In genomic region chr20:3784226-3784853, GRCh38 we compare ENCODE assay signal across 8 cellular contexts. TPM values are rescaled to one million over a fixed set of nuclear protein-coding genes. Genes with fewer than 3 reads are reported as not detected.
DNase-seq lines count a peak whose midpoint lies in the region; ATAC-seq and TF ChIP-seq lines count a peak whose summit lies in the region.

No MANE protein-coding gene starts in this region.

- TF ChIP-seq EP300 in ovary (IDR thresholded peaks at IDR 0.05) = no peak

- peaks cover 51% of the 10 kb centered on the region for H3K4me1 ChIP-seq in CD4-positive, alpha-beta memory T cell (ENCODE audit: insufficient read depth, low read length)
- peaks cover 38% of the 10 kb centered on the region for H3K4me1 ChIP-seq in OCI-LY7 (ENCODE audit: insufficient read depth, low read length, poor library complexity, severe bottlenecking)
- peaks cover 47 to 52% of the 10 kb centered on the region in 2 donors for H3K4me1 ChIP-seq in duodenal mucosa (ENCODE audit: control insufficient read depth in 1 of 2, insufficient read depth in 2 of 2, low read length in 2 of 2)
- H3K4me1 ChIP-seq in ovary (ENCODE audit: insufficient read depth) = peaks cover 16% of the 10 kb centered on the region

- intact Hi-C loops in CD4-positive, alpha-beta memory T cell (cut with micrococcal nuclease) = no loop called here
- intact Hi-C loops in OCI-LY7 (cut with micrococcal nuclease; ENCODE audit: unreplicated experiment) (loop anchor here (5.0 kb wide), 1 partner anchor 67 kb away; no protein-coding TSS in a partner anchor), ovary (cut with DNase I) (loop anchor here in 1 of 4 donors (2.0 kb wide), 1 partner anchor 34 kb away; no protein-coding TSS in a partner anchor)

- no peaks in the 10 kb centered on the region for H3K9me3 ChIP-seq in CD4-positive, alpha-beta memory T cell (ENCODE audit: control insufficient read depth in 1 of 2, low read length in 2 of 2)
- H3K9me3 ChIP-seq in OCI-LY7 (ENCODE audit: low read length) (no peaks in the 10 kb centered on the region), duodenal mucosa (ENCODE audit: control insufficient read depth in 1 of 2, low read length in 2 of 2) (no peaks in the 10 kb centered on the region), ovary (no peaks in the 10 kb centered on the region)

- no peaks in the 10 kb centered on the region for H3K9me2 ChIP-seq in OCI-LY7 (ENCODE audit: insufficient read depth, low read length)

- peak overlapping the region; percentile 1 to 65 (median 28) for H3K4me3 Mint-ChIP-seq in CD4-positive, alpha-beta memory T cell

- no peak for DNase-seq in CD4-positive, alpha-beta memory T cell
- DNase-seq in OCI-LY7 (ENCODE audit: low spot score) (no peak), ovary (no peak), DMS114 treated with DMSO at 0.1 percent for 48 hours (lab: John Stamatoyannopoulos, UW; ENCODE audit: unreplicated experiment) (no peak)
- DNase-seq in stimulated activated CD8-positive, alpha-beta memory T cell treated with anti-CD3 and anti-CD28 coated beads, Interleukin-4, amount 100 ng/mL, for 48 hours = no peak

- CTCF ChIA-PET in CD4-positive, alpha-beta memory T cell (lab: Charles Lee; ENCODE audit: partially characterized antibody) = interaction anchor here (0.7 to 5.6 kb wide), 3 partner anchors 17 to 105 kb away, joined by 3 to 61 read pairs (median 27); partner anchors contain the start of gene ADISSP
- CTCF ChIA-PET in OCI-LY7 (lab: Charles Lee; ENCODE audit: unreplicated experiment) = no interaction called here

- no peak overlapping the region for H3K4me3 ChIP-seq in CD4-positive, alpha-beta memory T cell (ENCODE audit: low read length in 2 of 2)
- H3K4me3 ChIP-seq in OCI-LY7 (ENCODE audit: low read depth, low read length, poor library complexity, severe bottlenecking) = no peak overlapping the region
- peak overlapping the region in 1 of 2 donors; percentile 91 for H3K4me3 ChIP-seq in duodenal mucosa (ENCODE audit: low read depth in 1 of 2, low read length in 2 of 2)
- peak overlapping the region; percentile 6 for H3K4me3 ChIP-seq in ovary

- H3K36me3 ChIP-seq in CD4-positive, alpha-beta memory T cell (ENCODE audit: insufficient read depth, low read length) = no peaks in the 10 kb centered on the region
- H3K36me3 ChIP-seq in OCI-LY7 (ENCODE audit: insufficient read depth, low read length) (no peaks in the 10 kb centered on the region; the same call in 1 of the 2 replicates), duodenal mucosa (ENCODE audit: control insufficient read depth in 1 of 2, insufficient read depth in 2 of 2, low read length in 2 of 2) (peaks cover 0 to 10% of the 10 kb centered on the region in 2 donors), ovary (no peaks in the 10 kb centered on the region)

- H2AFZ ChIP-seq in OCI-LY7 (ENCODE audit: low read length) = no peak overlapping the region

- WGBS in ovary, 3 donors = 59 to 67% (median 67%) methylated on average over 13 to 17 of the region's 17 CpGs

- peaks cover 30 to 60% (median 48%) of the 10 kb centered on the region in 4 donors for H3K4me1 Mint-ChIP-seq in CD4-positive, alpha-beta memory T cell

- H3K4me2 ChIP-seq in OCI-LY7 (ENCODE audit: low read length) = peak overlapping the region; percentile 43; the same call in 1 of the 2 replicates

- ATAC-seq in HG02884 (IDR thresholded peaks at IDR 0.05; ENCODE audit: unreplicated experiment) = no peak
- ATAC-seq in GM18861 (IDR thresholded peaks at IDR 0.05; ENCODE audit: unreplicated experiment) = no peak

- no peak for TF ChIP-seq CTCF in OCI-LY7 (conservative IDR thresholded peaks at IDR 0.05; ENCODE audit: low read length)
- TF ChIP-seq CTCF in ovary (IDR thresholded peaks at IDR 0.05) = no peak

- H3K27me3 Mint-ChIP-seq in CD4-positive, alpha-beta memory T cell = peaks cover 0 to 1% of the 10 kb centered on the region in 2 donors

- H3K79me2 ChIP-seq in OCI-LY7 (ENCODE audit: insufficient read depth, low read depth, low read length) = peaks cover 15% of the 10 kb centered on the region; the same call in 1 of the 2 replicates

- no peak for TF ChIP-seq POLR2A in ovary (IDR thresholded peaks at IDR 0.05)

- TSS peak; percentile 90 for BruUV-seq in OCI-LY7 (replicated peaks; lab: Mats Ljungman, UMichigan)

- H3K9ac ChIP-seq in duodenal mucosa (ENCODE audit: low read depth in 1 of 2, low read length in 2 of 2) = peak overlapping the region; percentile 38 to 70

- no peak overlapping the region for H3K27ac ChIP-seq in CD4-positive, alpha-beta memory T cell (ENCODE audit: low read depth, low read length)
- no peak overlapping the region for H3K27ac ChIP-seq in OCI-LY7 (ENCODE audit: low read depth, low read length, poor library complexity, severe bottlenecking)
- no peak overlapping the region for H3K27ac ChIP-seq in duodenal mucosa (ENCODE audit: low read depth, low read length)
- no peak overlapping the region for H3K27ac ChIP-seq in ovary

- H3K9me3 Mint-ChIP-seq in CD4-positive, alpha-beta memory T cell = no peaks in the 10 kb centered on the region

- POLR2A ChIA-PET in CD4-positive, alpha-beta memory T cell (lab: Charles Lee; ENCODE audit: partially characterized antibody) = interaction anchor here (0.8 to 10.0 kb wide), 8 partner anchors 13 to 254 kb away, joined by 3 to 180 read pairs (median 5); partner anchors contain the start of genes ADISSP and AP5S1
- POLR2A ChIA-PET in OCI-LY7 (lab: Charles Lee) = interaction anchor here (0.7 kb wide), 1 partner anchor 61 kb away, joined by 6 read pairs; no protein-coding TSS in a partner anchor

- H3K27ac Mint-ChIP-seq in CD4-positive, alpha-beta memory T cell = peak overlapping the region in 4 of 7 donors; percentile 5 to 74 (median 55)

- no peaks in the 10 kb centered on the region; the same call in 1 of the 2 replicates for H4K20me1 ChIP-seq in OCI-LY7 (ENCODE audit: insufficient read depth, low read length)

- H3K36me3 Mint-ChIP-seq in CD4-positive, alpha-beta memory T cell = peaks cover 0 to 4% of the 10 kb centered on the region in 2 donors

- no peaks in the 10 kb centered on the region for H3K27me3 ChIP-seq in CD4-positive, alpha-beta memory T cell (ENCODE audit: insufficient read depth, low read length)
- H3K27me3 ChIP-seq in duodenal mucosa (ENCODE audit: control insufficient read depth in 1 of 2, insufficient read depth in 2 of 2, low read length in 2 of 2) (peaks cover 0 to 4% of the 10 kb centered on the region in 2 donors), ovary (no peaks in the 10 kb centered on the region)

RNA-seq across cellular contexts. Expression of gene CENPB, which starts 2.2 kb away (rescaled TPM):
- 10 to 100 TPM; 52.2 to 56.7 TPM for total RNA-seq in CD4-positive, alpha-beta memory T cell
- polyA plus RNA-seq in CD4-positive, alpha-beta memory T cell = 1 to 10 TPM in 1 of 2 donors, under 1 TPM in 1; 0.56 to 1.9 TPM
- 32.5 and 39.1 TPM in 2 replicates for total RNA-seq in OCI-LY7 (2014; rRNA removed; shearing (Covaris generic))
- total RNA-seq in OCI-LY7 (2022) (31.2 and 34.8 TPM in 2 replicates), ovary (100 to 1,000 TPM in 2 of 7 donors, 10 to 100 TPM in 5; 43.8 to 119 (median 97.8) TPM)
- polyA plus RNA-seq in ovary = 10 to 100 TPM; 15.4 to 67.1 TPM

RNA-seq across cellular contexts. Expression of gene SPEF1, which starts 3.1 kb away (rescaled TPM):
- total RNA-seq in CD4-positive, alpha-beta memory T cell = not detected
- polyA plus RNA-seq in CD4-positive, alpha-beta memory T cell = under 1 TPM in 1 of 2 donors, not detected in 1; 0.15 TPM
- total RNA-seq in OCI-LY7 (2014; rRNA removed; shearing (Covaris generic)) = 0.09 and 0.10 TPM in 2 replicates
- 0.27 TPM in 1 of 2 replicates, not detected in the other for total RNA-seq in OCI-LY7 (2022)
- 10 to 100 TPM in 1 of 7 donors, 1 to 10 TPM in 2, under 1 TPM in 2, not detected in 2; 0.43 to 27.9 (median 1.4) TPM for total RNA-seq in ovary
- polyA plus RNA-seq in ovary = under 1 TPM in 1 of 2 donors, not detected in 1; 0.54 TPM

RNA-seq across cellular contexts. Expression of gene CDC25B, which starts 11.8 kb away (rescaled TPM):
- total RNA-seq in CD4-positive, alpha-beta memory T cell = 100 to 1,000 TPM; 410 to 420 TPM
- 10 to 100 TPM; 25.9 to 55.9 TPM for polyA plus RNA-seq in CD4-positive, alpha-beta memory T cell
- total RNA-seq in OCI-LY7 (2014; rRNA removed; shearing (Covaris generic)) = 86.1 and 89.2 TPM in 2 replicates
- total RNA-seq in OCI-LY7 (2022) = 119 and 147 TPM in 2 replicates
- total RNA-seq in ovary = 10 to 100 TPM; 19.1 to 47.8 (median 35.6) TPM
- 10 to 100 TPM; 17.9 to 29.0 TPM for polyA plus RNA-seq in ovary

RNA-seq across cellular contexts. Expression of gene ADISSP, which starts 16.8 kb away (rescaled TPM):
- 10 to 100 TPM; 15.7 to 17.3 TPM for total RNA-seq in CD4-positive, alpha-beta memory T cell
- 10 to 100 TPM; 16.3 to 31.5 TPM for polyA plus RNA-seq in CD4-positive, alpha-beta memory T cell
- total RNA-seq in OCI-LY7 (2014; rRNA removed; shearing (Covaris generic)) = 62.1 and 66.7 TPM in 2 replicates
- 58.7 and 64.4 TPM in 2 replicates for total RNA-seq in OCI-LY7 (2022)
- 100 to 1,000 TPM in 1 of 7 donors, 10 to 100 TPM in 6; 24.6 to 124 (median 69.1) TPM for total RNA-seq in ovary
- 100 to 1,000 TPM in 1 of 2 donors, 10 to 100 TPM in 1; 11.5 to 103 TPM for polyA plus RNA-seq in ovary

RNA-seq across cellular contexts. Expression of gene AP5S1, which starts 36.0 kb away (rescaled TPM):
- 10 to 100 TPM; 10.4 to 11.1 TPM for total RNA-seq in CD4-positive, alpha-beta memory T cell
- polyA plus RNA-seq in CD4-positive, alpha-beta memory T cell = 10 to 100 TPM; 14.5 to 16.8 TPM
- 6.2 and 9.8 TPM in 2 replicates for total RNA-seq in OCI-LY7 (2014; rRNA removed; shearing (Covaris generic))
- 9.9 and 12.1 TPM in 2 replicates for total RNA-seq in OCI-LY7 (2022)
- 10 to 100 TPM in 5 of 7 donors, 1 to 10 TPM in 2; 6.8 to 15.3 (median 12.0) TPM for total RNA-seq in ovary
- polyA plus RNA-seq in ovary = 1 to 10 TPM; 2.9 to 6.8 TPM
